ENCODE assay signal across 11 cellular contexts in genomic region chr1:10212476-10212875, GRCh38. TPM values are rescaled to one million over a fixed set of nuclear protein-coding genes. Genes with fewer than 3 reads are reported as not detected.
DNase-seq lines count a peak whose midpoint lies in the region; ATAC-seq and TF ChIP-seq lines count a peak whose summit lies in the region.
"Had no signal": no experiment of that assay in that cellular context is flagged by ENCODE, and none has a peak within 500 bp of the region (broad histone marks: within the 10 kb centered on the region; RNA-seq: fewer than 3 reads in every experiment).

No MANE protein-coding gene starts in this region.

- CTCF ChIA-PET in mammary epithelial cell (lab: Charles Lee; ENCODE audit: low non-redundant PET): interaction anchor here (0.6 to 0.7 kb wide), 2 partner anchors 284 to 591 kb away, joined by 3 to 5 read pairs; no protein-coding TSS in a partner anchor

- peak overlapping the region; percentile 98 for H3K9ac ChIP-seq in mammary epithelial cell (ENCODE audit: insufficient read depth, low read length)
- H3K9ac ChIP-seq in muscle layer of colon (ENCODE audit: low read length): peak overlapping the region; percentile 99

- TF ChIP-seq CTCF in mammary epithelial cell (conservative IDR thresholded peaks at IDR 0.05 in 1 of 2, IDR thresholded peaks at IDR 0.05 in 1 of 2; ENCODE audit: extremely low read depth in 1 of 2, insufficient read depth in 1 of 2, low read depth in 1 of 2, low read length in 2 of 2) (no peak), type B pancreatic cell (conservative IDR thresholded peaks at IDR 0.05) (no peak)

- H3K9me3 ChIP-seq in mammary epithelial cell (replicated peaks; ENCODE audit: insufficient read depth, low read length) (no peaks in the 10 kb centered on the region), muscle layer of colon (ENCODE audit: low read length) (no peaks in the 10 kb centered on the region)

- no peaks in the 10 kb centered on the region for H3K27me3 Mint-ChIP-seq in activated naive CD4-positive, alpha-beta T cell treated with anti-CD3 and anti-CD28 coated beads, Interleukin-2, amount 50 U/mL, for 24 hours
- H3K27me3 Mint-ChIP-seq in type B pancreatic cell: no peaks in the 10 kb centered on the region

- H2AFZ ChIP-seq in mammary epithelial cell (ENCODE audit: low read depth, low read length): no peak overlapping the region

- H3K79me2 ChIP-seq in mammary epithelial cell (ENCODE audit: insufficient read depth, low read length): peaks cover 68% of the 10 kb centered on the region

- DNase-seq in activated naive CD4-positive, alpha-beta T cell (lab: John Stamatoyannopoulos, UW): no peak
- DNase-seq in mammary epithelial cell: no peak
- DNase-seq in type B pancreatic cell (ENCODE audit: extremely low spot score, unreplicated experiment): no peak
- DNase-seq in amniotic stem cell (lab: John Stamatoyannopoulos, UW): no peak
- DNase-seq in NOMO-1 (lab: John Stamatoyannopoulos, UW; ENCODE audit: unreplicated experiment in 2 of 2): no peak
- DNase-seq: cortex of kidney, DND-41, KG1 had no signal

- H3K4me3 ChIP-seq in mammary epithelial cell (replicated peaks in 1 of 3; ENCODE audit: insufficient read depth in 1 of 3, low read depth in 2 of 3, low read length in 3 of 3): peak overlapping the region in 2 of 3 experiments; percentile 87 to 97
- H3K4me3 ChIP-seq in muscle layer of colon (ENCODE audit: low read depth in 1 of 2, low read length in 2 of 2): peak overlapping the region in 1 of 2 donors; percentile 98

- H3K36me3 ChIP-seq in mammary epithelial cell (ENCODE audit: insufficient read depth, low read length) (no peaks in the 10 kb centered on the region), muscle layer of colon (ENCODE audit: insufficient read depth, low read length) (no peaks in the 10 kb centered on the region)

- peaks cover 16% of the 10 kb centered on the region for H3K4me1 ChIP-seq in mammary epithelial cell (ENCODE audit: insufficient read depth, low read length)
- H3K4me1 ChIP-seq in muscle layer of colon (ENCODE audit: insufficient read depth, low read length): peaks cover 43% of the 10 kb centered on the region

- intact Hi-C loops in mammary epithelial cell (cut with micrococcal nuclease): no loop called here

- BruUV-seq in mammary epithelial cell (replicated peaks; lab: Mats Ljungman, UMichigan): no TSS peak

- H3K4me2 ChIP-seq in mammary epithelial cell (ENCODE audit: insufficient read depth, low read depth, low read length): peak overlapping the region; percentile 97

- dilution Hi-C loops in mammary epithelial cell (cut with HindIII; ENCODE audit: low sequenced_read_pairs): loop anchor here (5.0 kb wide), 1 partner anchor 40 kb away; no protein-coding TSS in a partner anchor

- in situ Hi-C loops in mammary epithelial cell (cut with MboI; ENCODE audit: low sequenced_read_pairs in 2 of 2): no loop called here

- no peak for ATAC-seq in GM21529 (IDR thresholded peaks at IDR 0.05; ENCODE audit: unreplicated experiment)

- no peaks in the 10 kb centered on the region for H4K20me1 ChIP-seq in mammary epithelial cell (ENCODE audit: insufficient read depth, low read length)

- no peaks in the 10 kb centered on the region for H3K36me3 Mint-ChIP-seq in activated naive CD4-positive, alpha-beta T cell treated with anti-CD3 and anti-CD28 coated beads, Interleukin-2, amount 50 U/mL, for 24 hours
- no peaks in the 10 kb centered on the region for H3K36me3 Mint-ChIP-seq in type B pancreatic cell

- no peaks in the 10 kb centered on the region for H3K9me3 Mint-ChIP-seq in activated naive CD4-positive, alpha-beta T cell treated with anti-CD3 and anti-CD28 coated beads, Interleukin-2, amount 50 U/mL, for 24 hours
- H3K9me3 Mint-ChIP-seq in type B pancreatic cell: no peaks in the 10 kb centered on the region

- 100% methylated on average over 1 of the region's 1 CpG for WGBS in mammary epithelial cell (ENCODE audit: low coverage, missing lambda C conversion rate)

- H3K4me1 Mint-ChIP-seq in activated naive CD4-positive, alpha-beta T cell treated with anti-CD3 and anti-CD28 coated beads, Interleukin-2, amount 50 U/mL, for 24 hours: peaks cover 43% of the 10 kb centered on the region
- peaks cover 40% of the 10 kb centered on the region for H3K4me1 Mint-ChIP-seq in type B pancreatic cell (ENCODE audit: unreplicated experiment)

- H3K27me3 ChIP-seq in mammary epithelial cell (ENCODE audit: insufficient read depth, low read length) (no peaks in the 10 kb centered on the region), muscle layer of colon (ENCODE audit: control insufficient read depth in 1 of 2, insufficient read depth in 2 of 2, low read length in 2 of 2) (no peaks in the 10 kb centered on the region)

- peak overlapping the region; percentile 9 for H3K27ac Mint-ChIP-seq in activated naive CD4-positive, alpha-beta T cell treated with anti-CD3 and anti-CD28 coated beads, Interleukin-2, amount 50 U/mL, for 24 hours
- peak overlapping the region; percentile 97 for H3K27ac Mint-ChIP-seq in type B pancreatic cell

- H3K27ac ChIP-seq in mammary epithelial cell (ENCODE audit: insufficient read depth, low read depth, low read length) (no peak overlapping the region), muscle layer of colon (ENCODE audit: low read depth, low read length) (no peak overlapping the region)

- H3K4me3 Mint-ChIP-seq in activated naive CD4-positive, alpha-beta T cell treated with anti-CD3 and anti-CD28 coated beads, Interleukin-2, amount 50 U/mL, for 24 hours: peak overlapping the region; percentile 74
- H3K4me3 Mint-ChIP-seq in type B pancreatic cell: peak overlapping the region; percentile 96

RNA-seq across cellular contexts. Expression of gene KIF1B, which starts 2.1 kb away (rescaled TPM):
- total RNA-seq in mammary epithelial cell (10 to 100 TPM; 24.7 to 36.2 TPM), type B pancreatic cell (ENCODE audit: low replicate concordance) (50.3 and 64.3 TPM in 2 replicates)
- polyA plus RNA-seq in mammary epithelial cell: 13.3 TPM
- 36.9 TPM for polyA minus RNA-seq in mammary epithelial cell
